12 cellular contexts compared by ENCODE assay signal in genomic region chr9:129221979-129222635, GRCh38.
"Had no signal": no experiment of that assay in that cellular context is flagged by ENCODE, and none has a peak within 500 bp of the region (broad histone marks: within the 10 kb centered on the region; RNA-seq: fewer than 3 reads in every experiment).

No MANE protein-coding gene starts in this region.

- H3K4me1 ChIP-seq: psoas muscle had no signal

- H3K27ac ChIP-seq: coronary artery, heart right ventricle, psoas muscle, suprapubic skin, upper lobe of left lung had no signal

- H3K4me3 ChIP-seq: coronary artery, heart right ventricle, psoas muscle, spleen, suprapubic skin, upper lobe of left lung had no signal

- ATAC-seq: heart right ventricle, psoas muscle, sciatic nerve had no signal

- DNase-seq: activated CD4-positive, alpha-beta T cell treated with anti-CD3 and anti-CD28 coated beads, Interleukin-2, amount 50 U/mL, for 1 hour; activated T-cell treated with anti-CD3 and anti-CD28 coated beads, Interleukin-2, amount 50 U/mL, for 48 hours; caudate nucleus; effector CD8-positive, alpha-beta T cell; heart right ventricle; psoas muscle; spleen; stimulated activated CD4-positive, alpha-beta T cell treated with anti-CD3 and anti-CD28 coated beads, Interleukin-1b, Interleukin-23, amount 100 ng/mL, for 48 hours; upper lobe of left lung had no signal

- H3K27me3 ChIP-seq: heart right ventricle, suprapubic skin, upper lobe of left lung had no signal

- H3K9me3 ChIP-seq: heart right ventricle, psoas muscle, spleen, suprapubic skin, upper lobe of left lung had no signal

- H3K36me3 ChIP-seq: heart right ventricle, spleen, suprapubic skin, upper lobe of left lung had no signal
